In the genomic region with DNA sequence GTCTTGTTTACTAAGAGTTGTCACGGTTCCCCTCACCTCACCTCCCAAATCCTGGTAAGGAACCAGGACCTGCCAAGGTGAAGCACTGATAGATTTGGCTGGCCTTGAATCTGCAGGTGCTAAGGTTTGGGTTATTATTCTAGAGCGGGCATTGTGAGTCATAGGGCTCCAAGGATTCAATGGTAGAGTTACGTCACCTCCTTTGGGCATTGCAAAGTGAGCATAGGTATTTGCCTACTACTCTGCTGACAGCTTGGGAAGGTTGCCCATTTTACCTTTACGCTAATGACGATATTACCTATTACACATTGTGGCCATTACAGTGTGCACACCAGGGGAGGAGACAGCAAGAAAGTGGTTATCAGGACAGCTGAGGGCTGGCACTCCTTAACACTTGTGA, we compare ENCODE assay signal across 17 cellular contexts. TPM values are rescaled to one million over a fixed set of nuclear protein-coding genes. Genes with fewer than 3 reads are reported as not detected.
DNase-seq lines count a peak whose midpoint lies in the region; ATAC-seq, FAIRE-seq and TF ChIP-seq lines count a peak whose summit lies in the region.
"Had no signal": no experiment of that assay in that cellular context is flagged by ENCODE, and none has a peak within 500 bp of the region (broad histone marks: within the 10 kb centered on the region; RNA-seq: fewer than 3 reads in every experiment).

No MANE protein-coding gene starts in this region.

- H3K4me3 ChIP-seq in pancreas, result no peak overlapping the region
- no peak overlapping the region for H3K4me3 ChIP-seq in OCI-LY7 (ENCODE audit: low read depth, low read length, poor library complexity, severe bottlenecking)
- H3K4me3 ChIP-seq: MG63, Peyer's patch had no signal

- intact Hi-C loops in pancreas (cut with DNase I), result loop anchor here in 1 of 3 donors (10.0 kb wide), 1 partner anchor 55 kb away; a partner anchor contains a TSS
- intact Hi-C loops in OCI-LY7 (cut with micrococcal nuclease; ENCODE audit: unreplicated experiment), result no loop called here

- no peaks in the 10 kb centered on the region for H3K27me3 ChIP-seq in pancreas
- H3K27me3 ChIP-seq: BE2C, MG63, Peyer's patch had no signal

- H3K4me1 ChIP-seq in pancreas (peaks cover 4 to 13% (median 6%) of the 10 kb centered on the region in 3 donors), OCI-LY7 (ENCODE audit: insufficient read depth, low read length, poor library complexity, severe bottlenecking) (peaks cover 13% of the 10 kb centered on the region)

- no peaks in the 10 kb centered on the region for H3K79me2 ChIP-seq in OCI-LY7 (ENCODE audit: insufficient read depth, low read depth, low read length)

- no TSS peak for BruUV-seq in OCI-LY7 (replicated peaks; lab: Mats Ljungman, UMichigan)

- FAIRE-seq in pancreas (lab: Jason Lieb, UNC), result no peak

- H2AFZ ChIP-seq in OCI-LY7 (ENCODE audit: low read length), result no peak overlapping the region

- TF ChIP-seq CTCF in RWPE1 (conservative IDR thresholded peaks at IDR 0.05; ENCODE audit: low read depth), result no peak
- TF ChIP-seq CTCF in pancreas (IDR thresholded peaks at IDR 0.05), result no peak
- no peak for TF ChIP-seq CTCF in OCI-LY7 (conservative IDR thresholded peaks at IDR 0.05; ENCODE audit: low read length)

- peak; percentile 27 for DNase-seq in NCI-H2029 (lab: John Stamatoyannopoulos, UW)
- peak; percentile 73 for DNase-seq in RWPE1 (ENCODE audit: low spot score)
- peak in 4 of 6 donors; percentile 23 to 78 (median 69) for DNase-seq in pancreas
- DNase-seq in NCI-H2227 (lab: John Stamatoyannopoulos, UW; ENCODE audit: unreplicated experiment), result no peak
- no peak for DNase-seq in NCI-H1092 (lab: John Stamatoyannopoulos, UW)
- no peak for DNase-seq in OCI-LY7 (ENCODE audit: low spot score)
- DNase-seq: BE2C; CD4-positive, alpha-beta memory T cell; DMS 273 treated with DMSO at 0.1 percent for 48 hours; KG1; MG63; NCI-H1417; NCI-H345; NCI-H526 treated with DMSO at 0.1 percent for 48 hours; Peyer's patch; SIG-M5 had no signal

- POLR2A ChIA-PET in RWPE1 (lab: Yijun Ruan, JAX; ENCODE audit: low non-redundant PET) (no interaction called here), OCI-LY7 (lab: Charles Lee) (no interaction called here)

- whole genome bisulfite sequencing in pancreas, 2 donors, result 32 to 45% methylated on average over 5 of the region's 5 CpGs

- ATAC-seq in esophagus mucosa (peak; percentile 95), pancreas (peak; percentile 74 to 91 (median 82))

- H3K9me2 ChIP-seq in OCI-LY7 (ENCODE audit: insufficient read depth, low read length), result no peaks in the 10 kb centered on the region

- H3K4me2 ChIP-seq in OCI-LY7 (ENCODE audit: low read length), result no peak overlapping the region

- H4K20me1 ChIP-seq in OCI-LY7 (ENCODE audit: insufficient read depth, low read length), result no peaks in the 10 kb centered on the region

- no peak overlapping the region for H3K27ac ChIP-seq in RWPE1
- H3K27ac ChIP-seq in pancreas, result no peak overlapping the region
- H3K27ac ChIP-seq in OCI-LY7 (ENCODE audit: low read depth, low read length, poor library complexity, severe bottlenecking), result no peak overlapping the region
- H3K27ac ChIP-seq: Peyer's patch had no signal

- H3K36me3 ChIP-seq in pancreas, result no peaks in the 10 kb centered on the region
- no peaks in the 10 kb centered on the region for H3K36me3 ChIP-seq in OCI-LY7 (ENCODE audit: insufficient read depth, low read length)
- H3K36me3 ChIP-seq: BE2C, MG63, Peyer's patch had no signal

- CTCF ChIA-PET in RWPE1 (lab: Yijun Ruan, JAX) (interaction anchor here (1.1 kb wide), 1 partner anchor 60 kb away, joined by 4 read pairs; no protein-coding TSS in a partner anchor), OCI-LY7 (lab: Charles Lee; ENCODE audit: unreplicated experiment) (no interaction called here)

- H3K9me3 ChIP-seq in pancreas (no peaks in the 10 kb centered on the region), OCI-LY7 (ENCODE audit: low read length) (no peaks in the 10 kb centered on the region)
- H3K9me3 ChIP-seq: BE2C, MG63, Peyer's patch had no signal

RNA-seq across cellular contexts. Expression of a gene that starts 59.3 kb away (rescaled TPM):
- 8.5 TPM for total RNA-seq in esophagus mucosa
- total RNA-seq in pancreas, result 10 to 100 TPM; 16.6 to 24.0 (median 20.7) TPM
- polyA plus RNA-seq in pancreas, result 1 to 10 TPM; 3.9 to 6.7 TPM
- 2.4 and 2.6 TPM in 2 replicates for total RNA-seq in OCI-LY7 (2014; rRNA removed; shearing (Covaris generic))
- total RNA-seq in OCI-LY7 (2022), result 8.1 and 9.1 TPM in 2 replicates

Comparison
In these comparisons a context has a peak if more than half of its experiments do, and no peak if none do; other contexts are left out.
1. DNase-seq: peak in NCI-H2029 (single experiment), RWPE1 (single experiment) and pancreas (4 of 6); none in NCI-H2227 (single experiment), NCI-H1092 (single experiment) and OCI-LY7 (single experiment).